ENCODE assay signal across 8 cellular contexts in genomic region chr6:27146706-27147507, GRCh38.
DNase-seq lines count a peak whose midpoint lies in the region; ATAC-seq and TF ChIP-seq lines count a peak whose summit lies in the region.

No MANE protein-coding gene starts in this region.

- peak overlapping the region; percentile 91 for H3K27ac ChIP-seq in rectal smooth muscle tissue (ENCODE audit: low read depth, low read length)

- TF ChIP-seq CTCF in astrocyte of the spinal cord (IDR thresholded peaks at IDR 0.05; ENCODE audit: low read depth, low read length): no peak

- in situ Hi-C loops in astrocyte of the spinal cord (cut with HindIII; ENCODE audit: low sequenced_read_pairs): loop anchor here (10.0 kb wide), 1 partner anchor 748 kb away; a partner anchor contains a TSS

- peak; percentile 78 for ATAC-seq in HG02885 (IDR thresholded peaks at IDR 0.05; ENCODE audit: poor library complexity, unreplicated experiment)

- peak overlapping the region; percentile 87 for H3K9ac ChIP-seq in rectal smooth muscle tissue (ENCODE audit: low read length)

- DNase-seq in NK-92 treated with Interleukin-12 subunit alpha and Interleukin-12 subunit beta, amount 100 ng/mL, for 24 hours (lab: John Stamatoyannopoulos, UW): peak; percentile 68
- DNase-seq in NK-92 (lab: John Stamatoyannopoulos, UW; ENCODE audit: unreplicated experiment) (no peak), NCI-H146 treated with DMSO at 0.1 percent for 48 hours (lab: John Stamatoyannopoulos, UW; ENCODE audit: unreplicated experiment) (peak; percentile 99), T-helper 2 cell (peak in 4 of 5 experiments; percentile 51 to 99 (median 76)), astrocyte of the spinal cord (ENCODE audit: low read depth, low spot score) (peak; percentile 100), hypothalamus (lab: John Stamatoyannopoulos, UW) (peak in 41 of 51 donors; percentile 16 to 93 (median 49))

- H3K4me3 ChIP-seq in astrocyte of the spinal cord (ENCODE audit: low read depth, low read length) (peak overlapping the region; percentile 63), rectal smooth muscle tissue (ENCODE audit: low read length) (peak overlapping the region; percentile 88)

- no peaks in the 10 kb centered on the region for H3K27me3 ChIP-seq in rectal smooth muscle tissue (ENCODE audit: control insufficient read depth, insufficient read depth, low read length)

- no peaks in the 10 kb centered on the region for H3K36me3 ChIP-seq in rectal smooth muscle tissue (ENCODE audit: control insufficient read depth, insufficient read depth, low read length)

- peaks cover 4% of the 10 kb centered on the region for H3K4me1 ChIP-seq in rectal smooth muscle tissue (ENCODE audit: control insufficient read depth, insufficient read depth, low read length)
